ENCODE assay signal across 12 cellular contexts in genomic region chr10:3892440-3893101, GRCh38.
DNase-seq lines count a peak whose midpoint lies in the region; ATAC-seq lines count a peak whose summit lies in the region.
"Had no signal": no experiment of that assay in that cellular context is flagged by ENCODE, and none has a peak within 500 bp of the region (broad histone marks: within the 10 kb centered on the region; RNA-seq: fewer than 3 reads in every experiment).

No MANE protein-coding gene starts in this region.

- H3K27ac Mint-ChIP-seq in CD4-positive, CD25-positive, alpha-beta regulatory T cell: peak overlapping the region; percentile 35 to 83 (median 82)
- H3K27ac Mint-ChIP-seq in dendritic cell treated with granulocyte-macrophage colony-stimulating factor and Interleukin-4, amounts not matched to agents 40 ng/mL and 50 ng/mL, for 4 days: peak overlapping the region; percentile 66

- H3K4me3 ChIP-seq in CD4-positive, CD25-positive, alpha-beta regulatory T cell (ENCODE audit: low read depth, low read length): no peak overlapping the region
- no peak overlapping the region for H3K4me3 ChIP-seq in neuronal stem cell (ENCODE audit: low read length in 2 of 2)
- H3K4me3 ChIP-seq: BLaER1, lung, SK-N-MC had no signal

- H3K4me3 Mint-ChIP-seq in CD4-positive, CD25-positive, alpha-beta regulatory T cell: no peak overlapping the region
- peak overlapping the region; percentile 17 for H3K4me3 Mint-ChIP-seq in dendritic cell treated with granulocyte-macrophage colony-stimulating factor and Interleukin-4, amounts not matched to agents 40 ng/mL and 50 ng/mL, for 4 days

- DNase-seq in CD4-positive, CD25-positive, alpha-beta regulatory T cell: peak in 2 of 3 donors; percentile 35 to 41
- DNase-seq in RKO (ENCODE audit: low spot score) (peak; percentile 14), neuronal stem cell (ENCODE audit: low spot score) (no peak), NCI-H2227 treated with DMSO at 0.1 percent for 48 hours (lab: John Stamatoyannopoulos, UW) (no peak), NCI-H1092 (lab: John Stamatoyannopoulos, UW) (no peak)
- no peak for DNase-seq in activated effector memory CD4-positive, alpha-beta T cell treated with Interleukin-2 at 50 U/mL for 16 hours

- no peak overlapping the region for H3K14ac ChIP-seq in neuronal stem cell (ENCODE audit: low read length)

- H3K4me1 ChIP-seq in CD4-positive, CD25-positive, alpha-beta regulatory T cell (ENCODE audit: control insufficient read depth, insufficient read depth, low read length, poor library complexity, severe bottlenecking): peaks cover 25% of the 10 kb centered on the region
- peaks cover 0 to 10% of the 10 kb centered on the region in 2 donors for H3K4me1 ChIP-seq in neuronal stem cell (ENCODE audit: control insufficient read depth in 2 of 2, insufficient read depth in 1 of 2, low read depth in 1 of 2, low read length in 2 of 2)

- no peaks in the 10 kb centered on the region for H3K27me3 ChIP-seq in CD4-positive, CD25-positive, alpha-beta regulatory T cell (ENCODE audit: control insufficient read depth, insufficient read depth, low read length)
- H3K27me3 ChIP-seq in neuronal stem cell (ENCODE audit: control insufficient read depth in 3 of 3, insufficient read depth in 3 of 3, low read depth in 1 of 3, low read length in 3 of 3): no peaks in the 10 kb centered on the region
- H3K27me3 ChIP-seq: BLaER1 had no signal

- H3K79me1 ChIP-seq in neuronal stem cell (ENCODE audit: low read depth, low read length): no peaks in the 10 kb centered on the region

- WGBS in neuronal stem cell (ENCODE audit: extremely low coverage in 2 of 2, insufficient read length in 2 of 2, insufficient replicate concordance in 1 of 2), 2 donors: no CpG with 5 or more reads among the region's 6 CpGs

- peak overlapping the region; percentile 30 for H2BK120ac ChIP-seq in neuronal stem cell (ENCODE audit: low read depth, low read length)

- no peak overlapping the region for H3K4ac ChIP-seq in neuronal stem cell (ENCODE audit: low read length)

- intact Hi-C loops in dendritic cell treated with granulocyte-macrophage colony-stimulating factor and Interleukin-4, amounts not matched to agents 40 ng/mL and 50 ng/mL, for 4 days (cut with micrococcal nuclease): no loop called here

- no peaks in the 10 kb centered on the region for H3K36me3 ChIP-seq in CD4-positive, CD25-positive, alpha-beta regulatory T cell (ENCODE audit: control insufficient read depth, insufficient read depth, low read length)
- H3K36me3 ChIP-seq in neuronal stem cell (replicated peaks in 1 of 2; ENCODE audit: control insufficient read depth in 2 of 2, insufficient read depth in 2 of 2, low read length in 2 of 2): no peaks in the 10 kb centered on the region
- H3K36me3 ChIP-seq: BLaER1 had no signal

- no peak overlapping the region for H2BK5ac ChIP-seq in neuronal stem cell (ENCODE audit: low read length)

- no peak overlapping the region for H3K4me2 ChIP-seq in neuronal stem cell (ENCODE audit: insufficient read depth, low read length, poor library complexity, severe bottlenecking)
- H3K4me2 ChIP-seq: BLaER1 had no signal

- peak overlapping the region; percentile 38 for H3K18ac ChIP-seq in neuronal stem cell (ENCODE audit: low read length)

- no peak overlapping the region for H4K91ac ChIP-seq in neuronal stem cell (ENCODE audit: low read depth, low read length, poor library complexity)

- H3K23ac ChIP-seq in neuronal stem cell (ENCODE audit: low read depth, low read length, poor library complexity): no peak overlapping the region

- H2BK15ac ChIP-seq in neuronal stem cell (ENCODE audit: low read length): no peak overlapping the region

- H3K9ac ChIP-seq in neuronal stem cell (ENCODE audit: low read depth, low read length, poor library complexity): no peak overlapping the region
- H3K9ac ChIP-seq: BLaER1 had no signal

- no peak overlapping the region for H4K8ac ChIP-seq in neuronal stem cell (ENCODE audit: low read depth, low read length)

- H3K9me3 ChIP-seq in CD4-positive, CD25-positive, alpha-beta regulatory T cell (ENCODE audit: control insufficient read depth in 2 of 2, low read length in 2 of 2): no peaks in the 10 kb centered on the region
- no peaks in the 10 kb centered on the region for H3K9me3 ChIP-seq in neuronal stem cell (replicated peaks in 1 of 2; ENCODE audit: control insufficient read depth in 2 of 2, insufficient read depth in 1 of 2, low read depth in 1 of 2, low read length in 2 of 2)
- H3K9me3 ChIP-seq: BLaER1 had no signal

- H2BK12ac ChIP-seq in neuronal stem cell (ENCODE audit: low read length): no peak overlapping the region

- H3K27me3 Mint-ChIP-seq in CD4-positive, CD25-positive, alpha-beta regulatory T cell: no peaks in the 10 kb centered on the region
- no peaks in the 10 kb centered on the region for H3K27me3 Mint-ChIP-seq in dendritic cell treated with granulocyte-macrophage colony-stimulating factor and Interleukin-4, amounts not matched to agents 40 ng/mL and 50 ng/mL, for 4 days

- H3K4me1 Mint-ChIP-seq in CD4-positive, CD25-positive, alpha-beta regulatory T cell: peaks cover 10 to 29% (median 23%) of the 10 kb centered on the region in 4 donors
- H3K4me1 Mint-ChIP-seq in dendritic cell treated with granulocyte-macrophage colony-stimulating factor and Interleukin-4, amounts not matched to agents 40 ng/mL and 50 ng/mL, for 4 days (ENCODE audit: low read depth): peaks cover 57% of the 10 kb centered on the region

- no peaks in the 10 kb centered on the region for H3K9me3 Mint-ChIP-seq in CD4-positive, CD25-positive, alpha-beta regulatory T cell
- no peaks in the 10 kb centered on the region for H3K9me3 Mint-ChIP-seq in dendritic cell treated with granulocyte-macrophage colony-stimulating factor and Interleukin-4, amounts not matched to agents 40 ng/mL and 50 ng/mL, for 4 days

- H2AK5ac ChIP-seq in neuronal stem cell (ENCODE audit: low read depth, low read length): no peak overlapping the region

- H3K27ac ChIP-seq in CD4-positive, CD25-positive, alpha-beta regulatory T cell (ENCODE audit: insufficient read depth, low read length, poor library complexity, severe bottlenecking): peak overlapping the region; percentile 74
- H3K27ac ChIP-seq in neuronal stem cell (replicated peaks; ENCODE audit: low read length): no peak overlapping the region
- H3K27ac ChIP-seq: BLaER1, SK-N-MC had no signal

- H3K36me3 Mint-ChIP-seq in CD4-positive, CD25-positive, alpha-beta regulatory T cell: no peaks in the 10 kb centered on the region
- no peaks in the 10 kb centered on the region for H3K36me3 Mint-ChIP-seq in dendritic cell treated with granulocyte-macrophage colony-stimulating factor and Interleukin-4, amounts not matched to agents 40 ng/mL and 50 ng/mL, for 4 days (ENCODE audit: low read depth)

- ATAC-seq in CD4-positive, CD25-positive, alpha-beta regulatory T cell (ENCODE audit: low read depth in 2 of 2): peak; percentile 52
- ATAC-seq in GM21723 (IDR thresholded peaks at IDR 0.05; ENCODE audit: unreplicated experiment): no peak
- ATAC-seq: sciatic nerve had no signal

- no peak overlapping the region for H2AFZ ChIP-seq in neuronal stem cell (ENCODE audit: low read length)

Comparison
In these comparisons a context has a peak if more than half of its experiments do, and no peak if none do; other contexts are left out.
1. DNase-seq: peak in CD4-positive, CD25-positive, alpha-beta regulatory T cell (2 of 3) and RKO (single experiment); none in neuronal stem cell (single experiment), NCI-H2227 treated with DMSO at 0.1 percent for 48 hours (single experiment), NCI-H1092 (single experiment) and activated effector memory CD4-positive, alpha-beta T cell treated with Interleukin-2 at 50 U/mL for 16 hours (single experiment).